In genomic region chr20:50543326-50543725, GRCh38 we compare ENCODE assay signal across 20 cellular contexts. TPM values are rescaled to one million over a fixed set of nuclear protein-coding genes. Genes with fewer than 3 reads are reported as not detected.
DNase-seq lines count a peak whose midpoint lies in the region; ATAC-seq, FAIRE-seq and TF ChIP-seq lines count a peak whose summit lies in the region.
"Had no signal": no experiment of that assay in that cellular context is flagged by ENCODE, and none has a peak within 500 bp of the region (broad histone marks: within the 10 kb centered on the region; RNA-seq: fewer than 3 reads in every experiment).

No MANE protein-coding gene starts in this region.

- peak overlapping the region; percentile 16 for H3K27ac Mint-ChIP-seq in activated CD4-positive, alpha-beta T cell treated with anti-CD3 and anti-CD28 coated beads for 36 hours
- no peak overlapping the region for H3K27ac Mint-ChIP-seq in activated CD4-positive, alpha-beta T cell treated with anti-CD3 and anti-CD28 coated beads, Interleukin-2, amount 10 ng/mL, durations not matched to agents 7 days and 5 days
- H3K27ac Mint-ChIP-seq in activated naive CD8-positive, alpha-beta T cell treated with anti-CD3 and anti-CD28 coated beads, Interleukin-2, amount 50 U/mL, for 24 hours, result peak overlapping the region; percentile 62
- peak overlapping the region; percentile 17 for H3K27ac Mint-ChIP-seq in nephron progenitor cell
- H3K27ac Mint-ChIP-seq in type B pancreatic cell, result no peak overlapping the region

- intact Hi-C loops in activated CD4-positive, alpha-beta T cell treated with anti-CD3 and anti-CD28 coated beads for 36 hours (cut with DNase I, micrococcal nuclease), result loop anchor here in 1 of 2 experiments (2.0 kb wide), 1 partner anchor 15 kb away; no protein-coding TSS in a partner anchor

- H3K36me3 Mint-ChIP-seq in activated CD4-positive, alpha-beta T cell treated with anti-CD3 and anti-CD28 coated beads for 36 hours (ENCODE audit: low read depth), result peaks cover 46% of the 10 kb centered on the region
- H3K36me3 Mint-ChIP-seq in activated CD4-positive, alpha-beta T cell treated with anti-CD3 and anti-CD28 coated beads, Interleukin-2, amount 10 ng/mL, durations not matched to agents 7 days and 5 days (ENCODE audit: low read depth), result peaks cover 54% of the 10 kb centered on the region
- peaks cover 34% of the 10 kb centered on the region for H3K36me3 Mint-ChIP-seq in activated naive CD8-positive, alpha-beta T cell treated with anti-CD3 and anti-CD28 coated beads, Interleukin-2, amount 50 U/mL, for 24 hours (ENCODE audit: low read depth)
- H3K36me3 Mint-ChIP-seq in nephron progenitor cell (ENCODE audit: low read depth) (peaks cover 49% of the 10 kb centered on the region), type B pancreatic cell (no peaks in the 10 kb centered on the region)

- TF ChIP-seq CTCF in nephron progenitor cell (IDR thresholded peaks at IDR 0.05), result no peak
- TF ChIP-seq CTCF in type B pancreatic cell (conservative IDR thresholded peaks at IDR 0.05), result no peak

- DNase-seq in activated CD4-positive, alpha-beta T cell treated with anti-CD3 and anti-CD28 coated beads for 36 hours, result no peak
- no peak for DNase-seq in activated CD4-positive, alpha-beta T cell treated with anti-CD3 and anti-CD28 coated beads, Interleukin-2, amount 10 ng/mL, durations not matched to agents 7 days and 5 days
- no peak for DNase-seq in GM19239 (ENCODE audit: insufficient read length, low spot score)
- no peak for DNase-seq in activated naive CD8-positive, alpha-beta T cell treated with anti-CD3 and anti-CD28 coated beads, Interleukin-2, amount 50 U/mL, for 24 hours
- no peak for DNase-seq in nephron progenitor cell
- no peak for DNase-seq in type B pancreatic cell (ENCODE audit: extremely low spot score, unreplicated experiment)
- DNase-seq in iPS-NIHi7 (ENCODE audit: extremely low spot score), result no peak
- DNase-seq: 8988T; DMS79; effector CD8-positive, alpha-beta T cell; hippocampal formation; KBM-7; NCI-H1092 treated with DMSO at 0.1 percent for 48 hours; NCI-H748 treated with DMSO at 0.1 percent for 48 hours; ovary; RPMI8226; stimulated activated CD4-positive, alpha-beta T cell treated with anti-CD3 and anti-CD28 coated beads, Interleukin-4, amount 100 ng/mL, for 1 hour; stimulated activated CD8-positive, alpha-beta memory T cell treated with anti-CD3 and anti-CD28 coated beads, Interleukin-4, amount 100 ng/mL, for 48 hours; thyroid gland had no signal

- H3K27me3 Mint-ChIP-seq in activated CD4-positive, alpha-beta T cell treated with anti-CD3 and anti-CD28 coated beads for 36 hours, result no peaks in the 10 kb centered on the region
- no peaks in the 10 kb centered on the region for H3K27me3 Mint-ChIP-seq in activated CD4-positive, alpha-beta T cell treated with anti-CD3 and anti-CD28 coated beads, Interleukin-2, amount 10 ng/mL, durations not matched to agents 7 days and 5 days
- H3K27me3 Mint-ChIP-seq in activated naive CD8-positive, alpha-beta T cell treated with anti-CD3 and anti-CD28 coated beads, Interleukin-2, amount 50 U/mL, for 24 hours, result no peaks in the 10 kb centered on the region
- H3K27me3 Mint-ChIP-seq in nephron progenitor cell (ENCODE audit: low read depth, poor library complexity), result peaks cover 3% of the 10 kb centered on the region
- H3K27me3 Mint-ChIP-seq in type B pancreatic cell, result no peaks in the 10 kb centered on the region

- no peaks in the 10 kb centered on the region for H3K9me3 Mint-ChIP-seq in activated CD4-positive, alpha-beta T cell treated with anti-CD3 and anti-CD28 coated beads for 36 hours (ENCODE audit: low read depth)
- no peaks in the 10 kb centered on the region for H3K9me3 Mint-ChIP-seq in activated CD4-positive, alpha-beta T cell treated with anti-CD3 and anti-CD28 coated beads, Interleukin-2, amount 10 ng/mL, durations not matched to agents 7 days and 5 days
- H3K9me3 Mint-ChIP-seq in activated naive CD8-positive, alpha-beta T cell treated with anti-CD3 and anti-CD28 coated beads, Interleukin-2, amount 50 U/mL, for 24 hours, result no peaks in the 10 kb centered on the region
- H3K9me3 Mint-ChIP-seq in nephron progenitor cell, result peaks cover 4% of the 10 kb centered on the region
- H3K9me3 Mint-ChIP-seq in type B pancreatic cell, result no peaks in the 10 kb centered on the region

- ATAC-seq in activated CD4-positive, alpha-beta T cell treated with anti-CD3 and anti-CD28 coated beads for 36 hours, result no peak
- no peak for ATAC-seq in activated naive CD8-positive, alpha-beta T cell treated with anti-CD3 and anti-CD28 coated beads, Interleukin-2, amount 50 U/mL, for 24 hours
- ATAC-seq in HG03175 (IDR thresholded peaks at IDR 0.05; ENCODE audit: unreplicated experiment), result no peak

- H3K4me3 Mint-ChIP-seq in activated CD4-positive, alpha-beta T cell treated with anti-CD3 and anti-CD28 coated beads for 36 hours, result no peak overlapping the region
- H3K4me3 Mint-ChIP-seq in activated CD4-positive, alpha-beta T cell treated with anti-CD3 and anti-CD28 coated beads, Interleukin-2, amount 10 ng/mL, durations not matched to agents 7 days and 5 days, result no peak overlapping the region
- H3K4me3 Mint-ChIP-seq in activated naive CD8-positive, alpha-beta T cell treated with anti-CD3 and anti-CD28 coated beads, Interleukin-2, amount 50 U/mL, for 24 hours, result no peak overlapping the region
- no peak overlapping the region for H3K4me3 Mint-ChIP-seq in nephron progenitor cell
- no peak overlapping the region for H3K4me3 Mint-ChIP-seq in type B pancreatic cell

- CTCF ChIA-PET in activated CD4-positive, alpha-beta T cell treated with anti-CD3 and anti-CD28 coated beads for 36 hours (lab: Charles Lee), result interaction anchor here (0.9 to 2.2 kb wide), 2 partner anchors 18 to 27 kb away, joined by 3 to 9 read pairs; no protein-coding TSS in a partner anchor
- CTCF ChIA-PET in activated CD4-positive, alpha-beta T cell treated with anti-CD3 and anti-CD28 coated beads, Interleukin-2, amount 10 ng/mL, durations not matched to agents 7 days and 5 days (lab: Charles Lee), result interaction anchor here (0.6 to 1.5 kb wide), 2 partner anchors 23 to 1675 kb away, joined by 3 to 4 read pairs; no protein-coding TSS in a partner anchor

- POLR2A ChIA-PET in activated CD4-positive, alpha-beta T cell treated with anti-CD3 and anti-CD28 coated beads for 36 hours (lab: Charles Lee), result no interaction called here
- POLR2A ChIA-PET in activated CD4-positive, alpha-beta T cell treated with anti-CD3 and anti-CD28 coated beads, Interleukin-2, amount 10 ng/mL, durations not matched to agents 7 days and 5 days (lab: Charles Lee), result no interaction called here

- FAIRE-seq in GM19239 (lab: Jason Lieb, UNC), result peak; percentile 48

- peaks cover 89% of the 10 kb centered on the region for H3K4me1 Mint-ChIP-seq in activated CD4-positive, alpha-beta T cell treated with anti-CD3 and anti-CD28 coated beads for 36 hours
- H3K4me1 Mint-ChIP-seq in activated CD4-positive, alpha-beta T cell treated with anti-CD3 and anti-CD28 coated beads, Interleukin-2, amount 10 ng/mL, durations not matched to agents 7 days and 5 days, result peaks cover 77% of the 10 kb centered on the region
- peaks cover 82% of the 10 kb centered on the region for H3K4me1 Mint-ChIP-seq in activated naive CD8-positive, alpha-beta T cell treated with anti-CD3 and anti-CD28 coated beads, Interleukin-2, amount 50 U/mL, for 24 hours
- H3K4me1 Mint-ChIP-seq in nephron progenitor cell (peaks cover 32% of the 10 kb centered on the region), type B pancreatic cell (ENCODE audit: unreplicated experiment) (peaks cover 28% of the 10 kb centered on the region)

RNA-seq across cellular contexts. Expression of gene PTPN1, which starts 33.1 kb away (rescaled TPM):
- 10 to 100 TPM; 79.0 to 92.8 TPM for total RNA-seq in activated CD4-positive, alpha-beta T cell treated with anti-CD3 and anti-CD28 coated beads for 36 hours
- total RNA-seq in activated CD4-positive, alpha-beta T cell treated with anti-CD3 and anti-CD28 coated beads, Interleukin-2, amount 10 ng/mL, durations not matched to agents 7 days and 5 days, result 10 to 100 TPM; 66.4 to 75.3 TPM
- 26.6 and 27.6 TPM in 2 replicates for total RNA-seq in type B pancreatic cell (ENCODE audit: low replicate concordance)

Comparison
In these comparisons a context has a peak if more than half of its experiments do, and no peak if none do; other contexts are left out.
1. H3K27ac Mint-ChIP-seq: peak in activated CD4-positive, alpha-beta T cell treated with anti-CD3 and anti-CD28 coated beads for 36 hours (single experiment), activated naive CD8-positive, alpha-beta T cell treated with anti-CD3 and anti-CD28 coated beads, Interleukin-2, amount 50 U/mL, for 24 hours (single experiment) and nephron progenitor cell (single experiment); none in activated CD4-positive, alpha-beta T cell treated with anti-CD3 and anti-CD28 coated beads, Interleukin-2, amount 10 ng/mL, durations not matched to agents 7 days and 5 days (single experiment) and type B pancreatic cell (single experiment).